1 cellular context compared by ENCODE assay signal in the genomic region with DNA sequence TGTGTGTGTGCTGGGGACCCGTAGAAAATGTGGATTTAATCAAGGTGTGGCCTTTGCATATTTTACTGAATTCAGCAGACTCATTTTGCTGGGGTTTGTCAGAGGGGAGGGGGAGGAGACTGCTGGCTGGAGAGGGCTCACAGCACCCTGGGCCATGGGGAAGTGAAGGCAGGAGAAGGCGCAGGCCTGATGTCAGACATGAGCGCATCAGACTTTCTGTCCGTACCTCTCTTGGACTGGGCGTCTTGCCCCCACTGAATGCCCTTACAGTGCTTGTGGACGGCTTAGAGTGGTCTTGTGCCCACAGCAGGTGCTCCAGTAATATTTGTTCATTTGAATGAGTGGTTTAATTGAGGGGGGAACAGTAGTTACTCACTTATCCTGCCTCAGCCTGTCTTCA.
TF ChIP-seq lines count a peak whose summit lies in the region.

No MANE protein-coding gene starts in this region.

TF ChIP-seq in WTC11, 78 proteins besides CTCF, POLR2A, EP300 and RAD21 (continued from another document):
- TF ChIP-seq, protein P1, sequence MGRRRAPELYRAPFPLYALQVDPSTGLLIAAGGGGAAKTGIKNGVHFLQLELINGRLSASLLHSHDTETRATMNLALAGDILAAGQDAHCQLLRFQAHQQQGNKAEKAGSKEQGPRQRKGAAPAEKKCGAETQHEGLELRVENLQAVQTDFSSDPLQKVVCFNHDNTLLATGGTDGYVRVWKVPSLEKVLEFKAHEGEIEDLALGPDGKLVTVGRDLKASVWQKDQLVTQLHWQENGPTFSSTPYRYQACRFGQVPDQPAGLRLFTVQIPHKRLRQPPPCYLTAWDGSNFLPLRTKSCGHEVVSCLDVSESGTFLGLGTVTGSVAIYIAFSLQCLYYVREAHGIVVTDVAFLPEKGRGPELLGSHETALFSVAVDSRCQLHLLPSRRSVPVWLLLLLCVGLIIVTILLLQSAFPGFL (CRISPR knock-in tag; IDR thresholded peaks at IDR 0.05; ENCODE audit: borderline replicate concordance): no peak
- TF ChIP-seq MXD4 (CRISPR knock-in tag; IDR thresholded peaks at IDR 0.05; ENCODE audit: borderline replicate concordance) (no peak), SP1 (CRISPR knock-in tag; conservative IDR thresholded peaks at IDR 0.05) (no peak), TEAD1 (CRISPR knock-in tag; IDR thresholded peaks at IDR 0.05) (no peak)
- TF ChIP-seq, protein P2, sequence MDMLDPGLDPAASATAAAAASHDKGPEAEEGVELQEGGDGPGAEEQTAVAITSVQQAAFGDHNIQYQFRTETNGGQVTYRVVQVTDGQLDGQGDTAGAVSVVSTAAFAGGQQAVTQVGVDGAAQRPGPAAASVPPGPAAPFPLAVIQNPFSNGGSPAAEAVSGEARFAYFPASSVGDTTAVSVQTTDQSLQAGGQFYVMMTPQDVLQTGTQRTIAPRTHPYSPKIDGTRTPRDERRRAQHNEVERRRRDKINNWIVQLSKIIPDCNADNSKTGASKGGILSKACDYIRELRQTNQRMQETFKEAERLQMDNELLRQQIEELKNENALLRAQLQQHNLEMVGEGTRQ (CRISPR knock-in tag; IDR thresholded peaks at IDR 0.05): no peak
